In the genomic region with DNA sequence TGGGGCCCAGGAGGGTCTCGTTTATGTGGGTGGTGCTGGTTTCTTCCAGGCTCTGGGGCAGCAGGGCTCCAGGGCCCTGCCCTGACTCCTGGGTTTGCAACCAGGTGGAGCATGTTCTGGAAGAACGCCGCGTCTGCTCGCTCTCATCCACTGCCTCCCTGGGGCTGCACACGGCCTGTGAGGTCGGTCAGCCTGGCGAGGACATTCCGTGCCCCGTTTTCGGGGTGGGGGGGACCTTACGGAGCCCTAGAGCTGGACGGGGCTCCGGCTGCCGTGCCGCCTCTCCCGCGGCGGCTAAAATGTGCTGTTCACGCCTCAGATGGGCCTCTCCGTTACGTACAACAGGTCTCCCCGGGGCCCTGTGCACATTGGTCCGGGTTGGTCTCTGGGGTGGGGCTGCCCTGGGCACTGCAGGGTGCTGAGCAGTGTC, we compare ENCODE assay signal across 1 cellular context.
TF ChIP-seq lines count a peak whose summit lies in the region.

No MANE protein-coding gene starts in this region.

TF ChIP-seq in IMR-90, 13 proteins besides CTCF, POLR2A, EP300 and RAD21 (continued from another document):
- TF ChIP-seq ELK1 (IDR thresholded peaks at IDR 0.05; ENCODE audit: borderline replicate concordance, low read depth, low read length), result no peak
- TF ChIP-seq FOS (IDR thresholded peaks at IDR 0.05; ENCODE audit: low read depth, low read length), result no peak
- TF ChIP-seq NFE2L2 (IDR thresholded peaks at IDR 0.05; ENCODE audit: low read depth, low read length), result no peak
